ENCODE assay signal across 12 cellular contexts in genomic region chr1:149986486-149987296, GRCh38. TPM values are rescaled to one million over a fixed set of nuclear protein-coding genes. Genes with fewer than 3 reads are reported as not detected.
DNase-seq lines count a peak whose midpoint lies in the region; ATAC-seq and TF ChIP-seq lines count a peak whose summit lies in the region.
"Had no signal": no experiment of that assay in that cellular context is flagged by ENCODE, and none has a peak within 500 bp of the region (broad histone marks: within the 10 kb centered on the region; RNA-seq: fewer than 3 reads in every experiment).

No MANE protein-coding gene starts in this region.

- peaks cover under 1% of the 10 kb centered on the region; the same call in 1 of the 2 replicates for H4K20me1 ChIP-seq in SK-N-SH (ENCODE audit: insufficient read depth)

- POLR2A ChIA-PET in SK-N-SH (lab: Yijun Ruan, JAX) = no interaction called here

- H3K27ac ChIP-seq in SK-N-SH (ENCODE audit: low read depth in 2 of 2, low read length in 1 of 2) (peak overlapping the region; percentile 84 to 85; a peak in 3 of 4 replicates), suprapubic skin (no peak overlapping the region)

- peak overlapping the region in 1 of 2 experiments; percentile 27; a peak in 3 of 4 replicates for H3K4me3 ChIP-seq in SK-N-SH (ENCODE audit: low read depth in 2 of 2, low read length in 1 of 2)
- H3K4me3 ChIP-seq in foreskin fibroblast (ENCODE audit: low read depth in 1 of 2, low read length in 2 of 2) = no peak overlapping the region
- H3K4me3 ChIP-seq in suprapubic skin = no peak overlapping the region

- H3K27me3 ChIP-seq in SK-N-SH (ENCODE audit: insufficient read depth) (no peaks in the 10 kb centered on the region), suprapubic skin (no peaks in the 10 kb centered on the region)

- no peak for TF ChIP-seq RAD21 in SK-N-SH (IDR thresholded peaks at IDR 0.05; ENCODE audit: low read length)

- H3K9me3 ChIP-seq in SK-N-SH (no peaks in the 10 kb centered on the region), suprapubic skin (no peaks in the 10 kb centered on the region)

- H3K9ac ChIP-seq in SK-N-SH = peak overlapping the region; percentile 40; the same call in 1 of the 2 replicates

- H3K4me1 ChIP-seq in SK-N-SH (ENCODE audit: control insufficient read depth in 1 of 2, insufficient read depth in 2 of 2, low read depth in 1 of 2, low read length in 1 of 2) = peaks cover 5 to 20% of the 10 kb centered on the region in 2 experiments
- peaks cover 10% of the 10 kb centered on the region for H3K4me1 ChIP-seq in suprapubic skin

- H3K79me2 ChIP-seq in SK-N-SH (ENCODE audit: insufficient read depth) = peaks cover 93% of the 10 kb centered on the region

- intact Hi-C loops in sciatic nerve (cut with DNase I) = no loop called here

- TF ChIP-seq CTCF in SK-N-SH (IDR thresholded peaks at IDR 0.05) (no peak), foreskin fibroblast (IDR thresholded peaks at IDR 0.05; ENCODE audit: low read depth, low read length) (no peak), suprapubic skin (IDR thresholded peaks at IDR 0.05) (no peak)

- no peak for TF ChIP-seq POLR2A in suprapubic skin (IDR thresholded peaks at IDR 0.05)

- H3F3A ChIP-seq in SK-N-SH (replicated peaks; ENCODE audit: insufficient read depth) = peaks cover 29% of the 10 kb centered on the region

- WGBS in SK-N-SH (ENCODE audit: low lambda C conversion rate) = 45% methylated on average over 4 of the region's 4 CpGs
- 64% methylated on average over 4 of the region's 4 CpGs for WGBS in suprapubic skin

- H2AFZ ChIP-seq in SK-N-SH (ENCODE audit: low read depth) = no peak overlapping the region

- H3K4me2 ChIP-seq in SK-N-SH = peak overlapping the region; percentile 69

- peak; percentile 29 to 88; a peak in 2 of 4 replicates for TF ChIP-seq EP300 in SK-N-SH (IDR thresholded peaks at IDR 0.05; ENCODE audit: borderline replicate concordance in 1 of 2, low read depth in 1 of 2, low read length in 1 of 2)
- no peak for TF ChIP-seq EP300 in suprapubic skin (IDR thresholded peaks at IDR 0.05)

- CTCF ChIA-PET in SK-N-SH (lab: Yijun Ruan, JAX) = interaction anchor here (1.0 to 2.1 kb wide), 3 partner anchors 15 to 64 kb away, joined by 3 to 7 read pairs (median 4); no protein-coding TSS in a partner anchor

- H3K36me3 ChIP-seq in SK-N-SH (replicated peaks in 1 of 2; ENCODE audit: control insufficient read depth in 1 of 2, insufficient read depth in 2 of 2, low read length in 1 of 2) (peaks cover 3 to 9% of the 10 kb centered on the region in 2 experiments), suprapubic skin (no peaks in the 10 kb centered on the region)

- in situ Hi-C loops in Caki2 (cut with HindIII; ENCODE audit: low pct_unique_long_range_greater_than_20kb, low sequenced_read_pairs) = no loop called here

- ATAC-seq in sciatic nerve = peak; percentile 87
- ATAC-seq in GM18873 (IDR thresholded peaks at IDR 0.05; ENCODE audit: low FRiP score, unreplicated experiment) = no peak
- ATAC-seq: activated CD8-positive, alpha-beta T cell treated with anti-CD3 and anti-CD28 coated beads for 36 hours; naive thymus-derived CD4-positive, alpha-beta T cell had no signal

- DNase-seq in Caki2 (ENCODE audit: low read depth) (peak; percentile 51), SK-N-SH (no peak), foreskin fibroblast (peak; percentile 70 to 80), sciatic nerve (ENCODE audit: low spot score) (no peak), T-helper 9 cell (no peak), suprapubic skin (ENCODE audit: low spot score in 2 of 2) (no peak)
- no peak for DNase-seq in stimulated activated CD4-positive, alpha-beta T cell treated with anti-CD3 and anti-CD28 coated beads, Interleukin-2, amount 100 ng/mL, for 48 hours
- DNase-seq: activated CD8-positive, alpha-beta T cell treated with anti-CD3 and anti-CD28 coated beads for 36 hours; DMS 273 treated with DMSO at 0.1 percent for 48 hours; naive thymus-derived CD4-positive, alpha-beta T cell; NCI-H2171 treated with DMSO at 0.1 percent for 48 hours had no signal

- no peaks in the 10 kb centered on the region for H3K9me2 ChIP-seq in SK-N-SH

TF ChIP-seq in SK-N-SH, 30 proteins besides CTCF, POLR2A, EP300 and RAD21 (continues in another document):
- TF ChIP-seq, protein P1, sequence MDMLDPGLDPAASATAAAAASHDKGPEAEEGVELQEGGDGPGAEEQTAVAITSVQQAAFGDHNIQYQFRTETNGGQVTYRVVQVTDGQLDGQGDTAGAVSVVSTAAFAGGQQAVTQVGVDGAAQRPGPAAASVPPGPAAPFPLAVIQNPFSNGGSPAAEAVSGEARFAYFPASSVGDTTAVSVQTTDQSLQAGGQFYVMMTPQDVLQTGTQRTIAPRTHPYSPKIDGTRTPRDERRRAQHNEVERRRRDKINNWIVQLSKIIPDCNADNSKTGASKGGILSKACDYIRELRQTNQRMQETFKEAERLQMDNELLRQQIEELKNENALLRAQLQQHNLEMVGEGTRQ (IDR thresholded peaks at IDR 0.05; ENCODE audit: borderline replicate concordance, low read depth, low read length) = no peak
- no peak for TF ChIP-seq RCOR1 (IDR thresholded peaks at IDR 0.05; ENCODE audit: low read length)
- TF ChIP-seq, protein P2, sequence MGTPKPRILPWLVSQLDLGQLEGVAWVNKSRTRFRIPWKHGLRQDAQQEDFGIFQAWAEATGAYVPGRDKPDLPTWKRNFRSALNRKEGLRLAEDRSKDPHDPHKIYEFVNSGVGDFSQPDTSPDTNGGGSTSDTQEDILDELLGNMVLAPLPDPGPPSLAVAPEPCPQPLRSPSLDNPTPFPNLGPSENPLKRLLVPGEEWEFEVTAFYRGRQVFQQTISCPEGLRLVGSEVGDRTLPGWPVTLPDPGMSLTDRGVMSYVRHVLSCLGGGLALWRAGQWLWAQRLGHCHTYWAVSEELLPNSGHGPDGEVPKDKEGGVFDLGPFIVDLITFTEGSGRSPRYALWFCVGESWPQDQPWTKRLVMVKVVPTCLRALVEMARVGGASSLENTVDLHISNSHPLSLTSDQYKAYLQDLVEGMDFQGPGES (IDR thresholded peaks at IDR 0.05; ENCODE audit: low read depth, low read length) = no peak
- TF ChIP-seq RFX5 (IDR thresholded peaks at IDR 0.05; ENCODE audit: low read length) = no peak
- no peak for TF ChIP-seq ELF1 (IDR thresholded peaks at IDR 0.05)
- TF ChIP-seq NRF1 (IDR thresholded peaks at IDR 0.05; ENCODE audit: low read depth, low read length) = no peak
- no peak; the same call in 1 of the 2 replicates for TF ChIP-seq GABPA (IDR thresholded peaks at IDR 0.05; ENCODE audit: low read depth)
- TF ChIP-seq TEAD4 (IDR thresholded peaks at IDR 0.05; ENCODE audit: borderline replicate concordance, insufficient read depth) = peak; percentile 90
- TF ChIP-seq EZH2phosphoT487 (IDR thresholded peaks at IDR 0.05; ENCODE audit: borderline replicate concordance, low read depth) = no peak
- TF ChIP-seq YY1 (IDR thresholded peaks at IDR 0.05; ENCODE audit: low read depth) = no peak; the same call in 1 of the 2 replicates
- peak; percentile 75; the same call in 1 of the 2 replicates for TF ChIP-seq RXRA (IDR thresholded peaks at IDR 0.05; ENCODE audit: borderline replicate concordance, low read depth)
- no peak; the same call in 1 of the 2 replicates for TF ChIP-seq USF1 (IDR thresholded peaks at IDR 0.05; ENCODE audit: borderline replicate concordance, low read depth)
- peak; percentile 97 for TF ChIP-seq PBX3 (IDR thresholded peaks at IDR 0.05)
- TF ChIP-seq, protein P3, sequence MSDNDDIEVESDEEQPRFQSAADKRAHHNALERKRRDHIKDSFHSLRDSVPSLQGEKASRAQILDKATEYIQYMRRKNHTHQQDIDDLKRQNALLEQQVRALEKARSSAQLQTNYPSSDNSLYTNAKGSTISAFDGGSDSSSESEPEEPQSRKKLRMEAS (IDR thresholded peaks at IDR 0.05; ENCODE audit: low read depth) = no peak
- peak; percentile 82 for TF ChIP-seq FOXM1 (IDR thresholded peaks at IDR 0.05; ENCODE audit: low read depth)
- TF ChIP-seq GATA2 (CRISPR knock-in tag; IDR thresholded peaks at IDR 0.05) = no peak

RNA-seq across cellular contexts. Expression of gene OTUD7B, which starts 23.8 kb away (rescaled TPM):
- 4.0 and 16.5 TPM in 2 replicates for total RNA-seq in Caki2 (2014; rRNA removed; shearing (Covaris generic); ENCODE audit: low replicate concordance)
- polyA plus RNA-seq in SK-N-SH (2012; rRNA removed) = 4.2 and 5.8 TPM in 2 replicates
- 3.4 and 3.8 TPM in 2 replicates for polyA plus RNA-seq in SK-N-SH (2012; cell fraction: cytosol; rRNA removed)
- polyA plus RNA-seq in SK-N-SH (2012; cell fraction: nucleus; rRNA removed) = 5.3 and 6.1 TPM in 2 replicates
- 102 TPM for total RNA-seq in sciatic nerve
- 10 to 100 TPM; 11.0 to 19.2 (median 15.0) TPM for total RNA-seq in suprapubic skin

RNA-seq across cellular contexts. Expression of gene MTMR11, which starts 50.0 kb away (rescaled TPM):
- total RNA-seq in Caki2 (2014; rRNA removed; shearing (Covaris generic); ENCODE audit: low replicate concordance) = 12.9 and 13.8 TPM in 2 replicates
- 9.4 and 12.4 TPM in 2 replicates for polyA plus RNA-seq in SK-N-SH (2012; rRNA removed)
- polyA plus RNA-seq in SK-N-SH (2012; cell fraction: cytosol; rRNA removed) = 3.8 and 5.1 TPM in 2 replicates
- 43.1 and 63.4 TPM in 2 replicates for polyA plus RNA-seq in SK-N-SH (2012; cell fraction: nucleus; rRNA removed)
- total RNA-seq in sciatic nerve (16.4 TPM), suprapubic skin (10 to 100 TPM; 13.5 to 40.3 (median 22.0) TPM)
- polyA plus RNA-seq: naive thymus-derived CD4-positive, alpha-beta T cell had no signal

RNA-seq across cellular contexts. Expression of gene SF3B4, which starts 59.1 kb away (rescaled TPM):
- total RNA-seq in Caki2 (2014; rRNA removed; shearing (Covaris generic); ENCODE audit: low replicate concordance) = 28.3 and 30.6 TPM in 2 replicates
- 42.4 and 54.3 TPM in 2 replicates for polyA plus RNA-seq in SK-N-SH (2012; rRNA removed)
- 42.6 and 50.4 TPM in 2 replicates for polyA plus RNA-seq in SK-N-SH (2012; cell fraction: cytosol; rRNA removed)
- 28.0 and 48.4 TPM in 2 replicates for polyA plus RNA-seq in SK-N-SH (2012; cell fraction: nucleus; rRNA removed)
- total RNA-seq in sciatic nerve (32.7 TPM), suprapubic skin (10 to 100 TPM; 19.1 to 28.7 (median 22.2) TPM)

Comparison
In these comparisons a context has a peak if more than half of its experiments do, and no peak if none do; other contexts are left out.
1. DNase-seq: peak in Caki2 (single experiment) and foreskin fibroblast (2 of 2); none in SK-N-SH (single experiment), sciatic nerve (single experiment), T-helper 9 cell (single experiment), stimulated activated CD4-positive, alpha-beta T cell treated with anti-CD3 and anti-CD28 coated beads, Interleukin-2, amount 100 ng/mL, for 48 hours (0 of 2) and suprapubic skin (0 of 2).